24 cellular contexts compared by ENCODE assay signal in genomic region chr10:126910798-126911197, GRCh38. TPM values are rescaled to one million over a fixed set of nuclear protein-coding genes. Genes with fewer than 3 reads are reported as not detected.
"Had no signal": no experiment of that assay in that cellular context is flagged by ENCODE, and none has a peak within 500 bp of the region (broad histone marks: within the 10 kb centered on the region; RNA-seq: fewer than 3 reads in every experiment).

No MANE protein-coding gene starts in this region.

- H3K36me3 Mint-ChIP-seq: stimulated activated memory B cell treated with anti-CD40 and anti-IgM and Interleukin-4, amounts not matched to agents 10 μg/mL and 1 μg/mL and 100 μg/mL, for 72 hours had no signal

- H3K4me3 ChIP-seq: heart right ventricle, left ventricle myocardium inferior, pancreas, psoas muscle, smooth muscle cell, tibial nerve, uterus had no signal

- ATAC-seq: activated CD4-positive, alpha-beta T cell treated with anti-CD3 and anti-CD28 coated beads for 36 hours; activated CD8-positive, alpha-beta memory T cell treated with anti-CD3 and anti-CD28 coated beads, Interleukin-2, amount 10 ng/mL, durations not matched to agents 7 days and 5 days; activated CD8-positive, alpha-beta T cell treated with anti-CD3 and anti-CD28 coated beads, Interleukin-2, amount 10 ng/mL, durations not matched to agents 7 days and 5 days; activated naive CD4-positive, alpha-beta T cell treated with anti-CD3 and anti-CD28 coated beads, Interleukin-2, amount 50 U/mL, for 72 hours; heart right ventricle; naive thymus-derived CD4-positive, alpha-beta T cell; pancreas; psoas muscle; stimulated activated memory B cell treated with anti-CD40 and anti-IgM and Interleukin-4, amounts not matched to agents 10 μg/mL and 1 μg/mL and 100 μg/mL, for 72 hours had no signal

- H3K4me2 ChIP-seq: smooth muscle cell had no signal

- H3K9me3 ChIP-seq: heart right ventricle, left ventricle myocardium inferior, pancreas, psoas muscle, tibial nerve, uterus had no signal

- H3K4me3 Mint-ChIP-seq: activated B cell treated with CpG ODN at 0.5 μM for 24 hours; activated CD4-positive, alpha-beta T cell treated with anti-CD3 and anti-CD28 coated beads for 36 hours; activated CD8-positive, alpha-beta memory T cell treated with anti-CD3 and anti-CD28 coated beads, Interleukin-2, amount 10 ng/mL, durations not matched to agents 7 days and 5 days; activated CD8-positive, alpha-beta T cell treated with anti-CD3 and anti-CD28 coated beads, Interleukin-2, amount 10 ng/mL, durations not matched to agents 7 days and 5 days; naive thymus-derived CD4-positive, alpha-beta T cell; stimulated activated memory B cell treated with anti-CD40 and anti-IgM and Interleukin-4, amounts not matched to agents 10 μg/mL and 1 μg/mL and 100 μg/mL, for 72 hours had no signal

- H3K27me3 ChIP-seq: pancreas, tibial nerve, uterus had no signal

- DNase-seq: activated B cell treated with CpG ODN at 0.5 μM for 24 hours; activated CD4-positive, alpha-beta T cell treated with anti-CD3 and anti-CD28 coated beads for 36 hours; activated CD8-positive, alpha-beta memory T cell treated with anti-CD3 and anti-CD28 coated beads, Interleukin-2, amount 10 ng/mL, durations not matched to agents 7 days and 5 days; activated CD8-positive, alpha-beta T cell treated with anti-CD3 and anti-CD28 coated beads, Interleukin-2, amount 10 ng/mL, durations not matched to agents 7 days and 5 days; activated naive CD4-positive, alpha-beta T cell; activated T-cell treated with anti-CD3 and anti-CD28 coated beads, Interleukin-2, amount 50 U/mL, for 48 hours; dermis blood vessel endothelial cell; effector CD4-positive, alpha-beta T cell; foreskin melanocyte; heart right ventricle; left ventricle myocardium inferior; naive thymus-derived CD4-positive, alpha-beta T cell; nucleus accumbens; pancreas; psoas muscle; stimulated activated CD4-positive, alpha-beta T cell treated with anti-CD3 and anti-CD28 coated beads, Interleukin-1b, Interleukin-23, amount 100 ng/mL, for 48 hours; stimulated activated CD4-positive, alpha-beta T cell treated with anti-CD3 and anti-CD28 coated beads, Interleukin-4, amount 100 ng/mL, for 4 hours; stimulated activated CD8-positive, alpha-beta memory T cell treated with anti-CD3 and anti-CD28 coated beads, Interleukin-4, amount 100 ng/mL, for 48 hours; T-helper 2 cell; uterus had no signal

- H3K27ac ChIP-seq: heart right ventricle, left ventricle myocardium inferior, pancreas, psoas muscle, uterus had no signal

- H3K36me3 ChIP-seq: left ventricle myocardium inferior, pancreas, tibial nerve, uterus had no signal

- H3K4me1 Mint-ChIP-seq: activated CD4-positive, alpha-beta T cell treated with anti-CD3 and anti-CD28 coated beads for 36 hours; activated CD8-positive, alpha-beta memory T cell treated with anti-CD3 and anti-CD28 coated beads, Interleukin-2, amount 10 ng/mL, durations not matched to agents 7 days and 5 days; stimulated activated memory B cell treated with anti-CD40 and anti-IgM and Interleukin-4, amounts not matched to agents 10 μg/mL and 1 μg/mL and 100 μg/mL, for 72 hours had no signal

- H3K27ac Mint-ChIP-seq: activated B cell treated with CpG ODN at 0.5 μM for 24 hours; activated CD4-positive, alpha-beta T cell treated with anti-CD3 and anti-CD28 coated beads for 36 hours; activated CD8-positive, alpha-beta memory T cell treated with anti-CD3 and anti-CD28 coated beads, Interleukin-2, amount 10 ng/mL, durations not matched to agents 7 days and 5 days; activated CD8-positive, alpha-beta T cell treated with anti-CD3 and anti-CD28 coated beads, Interleukin-2, amount 10 ng/mL, durations not matched to agents 7 days and 5 days; naive thymus-derived CD4-positive, alpha-beta T cell; stimulated activated memory B cell treated with anti-CD40 and anti-IgM and Interleukin-4, amounts not matched to agents 10 μg/mL and 1 μg/mL and 100 μg/mL, for 72 hours had no signal

- H3K4me1 ChIP-seq: psoas muscle, uterus had no signal

RNA-seq across cellular contexts. Expression of gene DOCK1, which starts 5.6 kb away (rescaled TPM):
- total RNA-seq: activated B cell treated with CpG ODN at 0.5 μM for 24 hours; activated CD8-positive, alpha-beta T cell treated with anti-CD3 and anti-CD28 coated beads, Interleukin-2, amount 10 ng/mL, durations not matched to agents 7 days and 5 days had no signal
- polyA plus RNA-seq: naive thymus-derived CD4-positive, alpha-beta T cell had no signal
